13 cellular contexts compared by ENCODE assay signal in the genomic region with DNA sequence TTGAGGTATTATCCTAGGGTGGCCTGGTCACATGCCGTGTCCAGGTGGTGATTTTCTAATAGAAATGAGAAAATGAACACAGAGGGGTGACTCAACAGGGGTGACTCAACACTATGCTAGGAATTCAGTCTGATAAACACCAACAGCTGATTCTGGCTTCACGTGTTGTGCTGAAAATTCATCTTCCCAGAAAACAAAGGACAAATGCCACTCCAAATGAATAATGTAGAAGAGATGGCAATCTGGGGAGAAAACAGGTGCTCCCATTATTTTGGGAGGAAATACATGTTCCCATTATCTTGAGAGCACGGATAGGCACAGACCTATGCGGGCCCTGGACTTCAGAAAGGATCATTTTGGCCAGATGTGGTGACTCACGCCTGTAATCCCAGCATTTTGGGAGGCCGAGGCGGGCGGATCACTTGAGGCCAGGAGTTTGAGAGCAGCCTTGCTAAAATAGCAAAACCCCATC.
DNase-seq lines count a peak whose midpoint lies in the region; ATAC-seq, FAIRE-seq and TF ChIP-seq lines count a peak whose summit lies in the region.
"Had no signal": no experiment of that assay in that cellular context is flagged by ENCODE, and none has a peak within 500 bp of the region (broad histone marks: within the 10 kb centered on the region; RNA-seq: fewer than 3 reads in every experiment).

No MANE protein-coding gene starts in this region.

- H3K36me3 Mint-ChIP-seq in astrocyte (ENCODE audit: low read depth, unreplicated experiment): peaks cover 4% of the 10 kb centered on the region

- TF ChIP-seq CTCF in astrocyte (IDR thresholded peaks at IDR 0.05; ENCODE audit: insufficient read depth, low read depth, low read length): no peak

- H4K20me1 ChIP-seq in astrocyte (ENCODE audit: insufficient read depth, low read length): no peaks in the 10 kb centered on the region

- no peaks in the 10 kb centered on the region for H3K27me3 ChIP-seq in astrocyte (ENCODE audit: insufficient read depth, low read length)
- H3K27me3 ChIP-seq in thymus (ENCODE audit: control insufficient read depth, insufficient read depth): no peaks in the 10 kb centered on the region

- no peak overlapping the region for H3K9ac ChIP-seq in astrocyte (ENCODE audit: low read length)

- no peak overlapping the region for H3K4me3 Mint-ChIP-seq in astrocyte (ENCODE audit: unreplicated experiment)
- H3K4me3 Mint-ChIP-seq: T-helper 17 cell had no signal

- H3K27ac ChIP-seq in astrocyte (ENCODE audit: low read depth, low read length): peak overlapping the region; percentile 77
- peak overlapping the region; percentile 9 for H3K27ac ChIP-seq in thymus (ENCODE audit: low read depth)
- H3K27ac ChIP-seq: 22Rv1 had no signal

- FAIRE-seq in astrocyte (lab: Jason Lieb, UNC): peak; percentile 87

- H3K4me3 ChIP-seq in astrocyte (ENCODE audit: insufficient read depth, low read depth, low read length) (no peak overlapping the region), thymus (ENCODE audit: low read length) (no peak overlapping the region)
- H3K4me3 ChIP-seq: thoracic aorta had no signal

- no peak for ATAC-seq in GM19467 (IDR thresholded peaks at IDR 0.05; ENCODE audit: unreplicated experiment)
- ATAC-seq in HG03196 (IDR thresholded peaks at IDR 0.05; ENCODE audit: unreplicated experiment): no peak
- ATAC-seq in HG02840 (IDR thresholded peaks at IDR 0.05; ENCODE audit: low FRiP score, unreplicated experiment): no peak
- ATAC-seq: T-helper 17 cell had no signal

- H3K27ac Mint-ChIP-seq in astrocyte (ENCODE audit: unreplicated experiment): peak overlapping the region; percentile 91
- H3K27ac Mint-ChIP-seq: T-helper 17 cell had no signal

- H3K9me3 ChIP-seq in astrocyte (ENCODE audit: insufficient read depth, low read depth, low read length) (no peaks in the 10 kb centered on the region), thymus (ENCODE audit: control insufficient read depth) (no peaks in the 10 kb centered on the region)
- H3K9me3 ChIP-seq: thoracic aorta had no signal

- H3K36me3 ChIP-seq in astrocyte (ENCODE audit: insufficient read depth, low read length) (no peaks in the 10 kb centered on the region), thymus (ENCODE audit: control insufficient read depth, insufficient read depth) (peaks cover 11% of the 10 kb centered on the region)
- H3K36me3 ChIP-seq: thoracic aorta had no signal

- no peaks in the 10 kb centered on the region for H3K79me2 ChIP-seq in astrocyte (ENCODE audit: insufficient read depth, low read length)

- H3K4me1 Mint-ChIP-seq in astrocyte (ENCODE audit: low read depth, unreplicated experiment): peaks cover 15% of the 10 kb centered on the region

- no peak overlapping the region for H2AFZ ChIP-seq in astrocyte (ENCODE audit: low read depth, low read length)

- DNase-seq in DMS53 (lab: John Stamatoyannopoulos, UW) (peak; percentile 60), DMS53 treated with DMSO at 0.1 percent for 48 hours (lab: John Stamatoyannopoulos, UW; ENCODE audit: unreplicated experiment) (no peak), astrocyte (ENCODE audit: low read depth) (peak; percentile 90), glomerular visceral epithelial cell (ENCODE audit: extremely low spot score) (peak; percentile 78)
- DNase-seq: activated CD8-positive, alpha-beta memory T cell treated with anti-CD3 and anti-CD28 coated beads, Interleukin-2, amount 50 U/mL, for 48 hours; nucleus accumbens; T-helper 17 cell had no signal

- H3K4me2 ChIP-seq in astrocyte (ENCODE audit: low read length): peak overlapping the region; percentile 33

- H3K9me3 Mint-ChIP-seq in astrocyte (ENCODE audit: unreplicated experiment): no peaks in the 10 kb centered on the region

- H3K4me1 ChIP-seq in astrocyte (ENCODE audit: insufficient read depth, low read length) (peaks cover 10% of the 10 kb centered on the region), thymus (ENCODE audit: control insufficient read depth, insufficient read depth, low read length) (no peaks in the 10 kb centered on the region)

- WGBS in thymus: 99% methylated on average over 8 of the region's 8 CpGs

- H3K27me3 Mint-ChIP-seq in astrocyte (ENCODE audit: low read depth, unreplicated experiment): no peaks in the 10 kb centered on the region
- H3K27me3 Mint-ChIP-seq: T-helper 17 cell had no signal
